11 cellular contexts compared by ENCODE assay signal in genomic region chr5:78640622-78641021, GRCh38. TPM values are rescaled to one million over a fixed set of nuclear protein-coding genes. Genes with fewer than 3 reads are reported as not detected.
DNase-seq lines count a peak whose midpoint lies in the region; ATAC-seq and TF ChIP-seq lines count a peak whose summit lies in the region.
"Had no signal": no experiment of that assay in that cellular context is flagged by ENCODE, and none has a peak within 500 bp of the region (broad histone marks: within the 10 kb centered on the region; RNA-seq: fewer than 3 reads in every experiment).

No MANE protein-coding gene starts in this region.

- no peak overlapping the region for H2AFZ ChIP-seq in ACC112 (ENCODE audit: low read length, unreplicated experiment)
- H2AFZ ChIP-seq: parathyroid adenoma had no signal

- H3K9me3 Mint-ChIP-seq in chondrocyte (ENCODE audit: low read depth), result no peaks in the 10 kb centered on the region
- H3K9me3 Mint-ChIP-seq in activated T-cell treated with anti-CD3 and anti-CD28 coated beads, Interleukin-2, amount 50 U/mL, for 4 hours, result no peaks in the 10 kb centered on the region
- H3K9me3 Mint-ChIP-seq: T-helper 1 cell treated with Interleukin-12 subunit alpha and Interleukin-12 subunit beta and Interleukin-4 antibody, amounts not matched to agents 30 μg/mL and 1 μg/mL, for 36 hours had no signal

- no peaks in the 10 kb centered on the region for H3K36me3 ChIP-seq in ACC112 (ENCODE audit: insufficient read depth, low read length)

- peaks cover 36% of the 10 kb centered on the region for H3K4me1 ChIP-seq in ACC112 (ENCODE audit: control insufficient read depth, insufficient read depth, low read length, unreplicated experiment)
- H3K4me1 ChIP-seq: parathyroid adenoma had no signal

- H3K79me2 ChIP-seq in ACC112 (ENCODE audit: control insufficient read depth, insufficient read depth, low read length, unreplicated experiment), result peaks cover 78% of the 10 kb centered on the region
- H3K79me2 ChIP-seq: parathyroid adenoma had no signal

- H3K27ac Mint-ChIP-seq in chondrocyte (ENCODE audit: unreplicated experiment), result peak overlapping the region; percentile 50
- H3K27ac Mint-ChIP-seq: T-helper 1 cell treated with Interleukin-12 subunit alpha and Interleukin-12 subunit beta and Interleukin-4 antibody, amounts not matched to agents 30 μg/mL and 1 μg/mL, for 36 hours had no signal

- no peaks in the 10 kb centered on the region for H3K27me3 ChIP-seq in ACC112 (ENCODE audit: insufficient read depth, low read length)

- H3K4me3 ChIP-seq in ACC112 (ENCODE audit: low read depth, low read length), result no peak overlapping the region

- TF ChIP-seq CTCF in chondrocyte (IDR thresholded peaks at IDR 0.05), result peak; percentile 10

- DNase-seq in chondrocyte (ENCODE audit: low spot score), result no peak
- no peak for DNase-seq in DMS114 treated with DMSO at 0.1 percent for 48 hours (lab: John Stamatoyannopoulos, UW; ENCODE audit: unreplicated experiment)
- no peak for DNase-seq in mesenteric fat pad (ENCODE audit: low spot score)
- no peak for DNase-seq in activated CD4-positive, alpha-beta T cell treated with anti-CD3 and anti-CD28 coated beads, Interleukin-2, amount 50 U/mL, for 48 hours
- no peak for DNase-seq in activated T-cell treated with anti-CD3 and anti-CD28 coated beads, Interleukin-2, amount 50 U/mL, for 4 hours
- DNase-seq: C1 segment of cervical spinal cord had no signal

- peaks cover 80% of the 10 kb centered on the region for H3K4me1 Mint-ChIP-seq in chondrocyte (ENCODE audit: low read depth)
- no peaks in the 10 kb centered on the region for H3K4me1 Mint-ChIP-seq in activated T-cell treated with anti-CD3 and anti-CD28 coated beads, Interleukin-2, amount 50 U/mL, for 4 hours (ENCODE audit: low read depth)

- peak overlapping the region; percentile 70; the same call in 1 of the 2 replicates for H3K27ac ChIP-seq in ACC112 (ENCODE audit: low read depth, low read length)
- H3K27ac ChIP-seq: parathyroid adenoma had no signal

- H3K4me3 Mint-ChIP-seq in chondrocyte (ENCODE audit: unreplicated experiment), result no peak overlapping the region
- no peak overlapping the region for H3K4me3 Mint-ChIP-seq in activated T-cell treated with anti-CD3 and anti-CD28 coated beads, Interleukin-2, amount 50 U/mL, for 4 hours
- H3K4me3 Mint-ChIP-seq: T-helper 1 cell treated with Interleukin-12 subunit alpha and Interleukin-12 subunit beta and Interleukin-4 antibody, amounts not matched to agents 30 μg/mL and 1 μg/mL, for 36 hours had no signal

- H3K27me3 Mint-ChIP-seq in chondrocyte (ENCODE audit: low read depth), result no peaks in the 10 kb centered on the region
- peaks cover 19% of the 10 kb centered on the region for H3K27me3 Mint-ChIP-seq in activated T-cell treated with anti-CD3 and anti-CD28 coated beads, Interleukin-2, amount 50 U/mL, for 4 hours (ENCODE audit: low read depth)

- ATAC-seq in GM19395 (IDR thresholded peaks at IDR 0.05; ENCODE audit: unreplicated experiment), result peak; percentile 72
- ATAC-seq in HG03432 (IDR thresholded peaks at IDR 0.05; ENCODE audit: unreplicated experiment), result peak; percentile 87
- ATAC-seq in activated T-cell treated with anti-CD3 and anti-CD28 coated beads, Interleukin-2, amount 50 U/mL, for 4 hours, result no peak

- peaks cover 7% of the 10 kb centered on the region for H3K36me3 Mint-ChIP-seq in chondrocyte (ENCODE audit: low read depth)
- H3K36me3 Mint-ChIP-seq in activated T-cell treated with anti-CD3 and anti-CD28 coated beads, Interleukin-2, amount 50 U/mL, for 4 hours (ENCODE audit: insufficient read depth), result no peaks in the 10 kb centered on the region

RNA-seq across cellular contexts. Expression of gene LHFPL2, which starts 8.0 kb away (rescaled TPM):
- total RNA-seq in chondrocyte (45.4 to 49.6 TPM (median 49.4 TPM) in 3 replicates), mesenteric fat pad (76.0 TPM)
- total RNA-seq in activated T-cell treated with anti-CD3 and anti-CD28 coated beads, Interleukin-2, amount 50 U/mL, for 4 hours, result under 1 TPM; 0.22 to 0.69 (median 0.23) TPM

Comparison
In these comparisons a context has a peak if more than half of its experiments do, and no peak if none do; other contexts are left out.
1. ATAC-seq: peak in GM19395 (single experiment) and HG03432 (single experiment); none in activated T-cell treated with anti-CD3 and anti-CD28 coated beads, Interleukin-2, amount 50 U/mL, for 4 hours (0 of 2).
2. RNA of gene LHFPL2, which starts 8.0 kb away (total RNA-seq): 76.0 TPM in mesenteric fat pad (single experiment) and 45.4 to 49.6 TPM in chondrocyte; 0.22 to 0.69 TPM in activated T-cell treated with anti-CD3 and anti-CD28 coated beads, Interleukin-2, amount 50 U/mL, for 4 hours; every median in the first group is over 10 times any median in the second.